Comparison of ENCODE assay signal across 11 cellular contexts in genomic region chr16:50207652-50208051, GRCh38. TPM values are rescaled to one million over a fixed set of nuclear protein-coding genes. Genes with fewer than 3 reads are reported as not detected.
DNase-seq lines count a peak whose midpoint lies in the region; ATAC-seq and TF ChIP-seq lines count a peak whose summit lies in the region.
"Had no signal": no experiment of that assay in that cellular context is flagged by ENCODE, and none has a peak within 500 bp of the region (broad histone marks: within the 10 kb centered on the region; RNA-seq: fewer than 3 reads in every experiment).

No MANE protein-coding gene starts in this region.

- H3K27ac ChIP-seq in A673 (ENCODE audit: low read depth, low read length, poor library complexity, severe bottlenecking) (no peak overlapping the region), brain microvascular endothelial cell (peak overlapping the region; percentile 39)

- intact Hi-C loops in A673 (cut with micrococcal nuclease; ENCODE audit: unreplicated experiment): no loop called here
- intact Hi-C loops in posterior cingulate gyrus (cut with DNase I): no loop called here

- ATAC-seq in left lobe of liver (no peak), GM18907 (IDR thresholded peaks at IDR 0.05; ENCODE audit: unreplicated experiment) (no peak)

- no TSS peak for BruUV-seq in A673 (replicated peaks; lab: Mats Ljungman, UMichigan)

- H3K27me3 ChIP-seq in A673 (replicated peaks; ENCODE audit: insufficient read depth, low read depth, low read length, poor library complexity) (no peaks in the 10 kb centered on the region), brain microvascular endothelial cell (replicated peaks) (no peaks in the 10 kb centered on the region)
- H3K27me3 ChIP-seq: BE2C, spleen had no signal

- H3K9me3 ChIP-seq in A673 (ENCODE audit: low read depth, low read length, poor library complexity, severe bottlenecking): no peaks in the 10 kb centered on the region
- H3K9me3 ChIP-seq: BE2C, spleen had no signal

- TF ChIP-seq CTCF in A673 (conservative IDR thresholded peaks at IDR 0.05; ENCODE audit: low read depth, low read length) (no peak), HFF-Myc (IDR thresholded peaks at IDR 0.05; ENCODE audit: low read depth, low read length, missing control alignments) (no peak), brain microvascular endothelial cell (IDR thresholded peaks at IDR 0.05; ENCODE audit: low read depth, low read length, missing control alignments) (no peak)

- POLR2A ChIA-PET in A673 (lab: Charles Lee; ENCODE audit: low non-redundant PET): no interaction called here

- H3K4me3 ChIP-seq in A673 (ENCODE audit: low read depth, low read length, poor library complexity, severe bottlenecking) (no peak overlapping the region), HFF-Myc (replicated peaks; ENCODE audit: low read depth, low read length) (peak overlapping the region; percentile 17; the same call in 1 of the 2 replicates), brain microvascular endothelial cell (ENCODE audit: low read depth, low read length) (no peak overlapping the region)
- H3K4me3 ChIP-seq: spleen had no signal

- in situ Hi-C loops in brain microvascular endothelial cell (cut with HindIII; ENCODE audit: low pct_ligation_motif_present, low sequenced_read_pairs): no loop called here

- CTCF ChIA-PET in A673 (lab: Charles Lee): interaction anchor here (0.5 to 1.6 kb wide), 2 partner anchors 183 to 331 kb away, joined by 4 read pairs; partner anchors contain the start of gene CNEP1R1

- DNase-seq in A673 (ENCODE audit: low spot score) (peak; percentile 37), HFF-Myc (ENCODE audit: extremely low read depth, low read depth) (peak; percentile 47), brain microvascular endothelial cell (peak; percentile 34), iris pigment epithelial cell (ENCODE audit: low read depth) (peak; percentile 72), NCI-H82 (lab: John Stamatoyannopoulos, UW) (no peak), left lobe of liver (ENCODE audit: low spot score) (no peak), posterior cingulate gyrus (no peak)
- DNase-seq: BE2C, GDM1, spleen had no signal

- H3K36me3 ChIP-seq in A673 (ENCODE audit: insufficient read depth, low read length, poor library complexity, severe bottlenecking): peaks cover 6% of the 10 kb centered on the region
- no peaks in the 10 kb centered on the region for H3K36me3 ChIP-seq in brain microvascular endothelial cell (replicated peaks)

- H3K4me1 ChIP-seq in A673 (ENCODE audit: insufficient read depth, low read length, poor library complexity, severe bottlenecking): peaks cover 43% of the 10 kb centered on the region

RNA-seq across cellular contexts. Expression of gene TENT4B, which starts 54.5 kb away (rescaled TPM):
- total RNA-seq in A673 (2021) (16.8 and 18.3 TPM in 2 replicates), left lobe of liver (9.3 TPM)

RNA-seq across cellular contexts. Expression of gene ADCY7, which starts 58.7 kb away (rescaled TPM):
- 5.4 and 5.5 TPM in 2 replicates for total RNA-seq in A673 (2021)
- total RNA-seq in left lobe of liver: 4.9 TPM

Comparison
In these comparisons a context has a peak if more than half of its experiments do, and no peak if none do; other contexts are left out.
1. DNase-seq: peak in A673 (single experiment), HFF-Myc (single experiment), brain microvascular endothelial cell (single experiment) and iris pigment epithelial cell (single experiment); none in NCI-H82 (single experiment), left lobe of liver (single experiment) and posterior cingulate gyrus (0 of 10).